Comparison of ENCODE assay signal across 9 cellular contexts in the genomic region with DNA sequence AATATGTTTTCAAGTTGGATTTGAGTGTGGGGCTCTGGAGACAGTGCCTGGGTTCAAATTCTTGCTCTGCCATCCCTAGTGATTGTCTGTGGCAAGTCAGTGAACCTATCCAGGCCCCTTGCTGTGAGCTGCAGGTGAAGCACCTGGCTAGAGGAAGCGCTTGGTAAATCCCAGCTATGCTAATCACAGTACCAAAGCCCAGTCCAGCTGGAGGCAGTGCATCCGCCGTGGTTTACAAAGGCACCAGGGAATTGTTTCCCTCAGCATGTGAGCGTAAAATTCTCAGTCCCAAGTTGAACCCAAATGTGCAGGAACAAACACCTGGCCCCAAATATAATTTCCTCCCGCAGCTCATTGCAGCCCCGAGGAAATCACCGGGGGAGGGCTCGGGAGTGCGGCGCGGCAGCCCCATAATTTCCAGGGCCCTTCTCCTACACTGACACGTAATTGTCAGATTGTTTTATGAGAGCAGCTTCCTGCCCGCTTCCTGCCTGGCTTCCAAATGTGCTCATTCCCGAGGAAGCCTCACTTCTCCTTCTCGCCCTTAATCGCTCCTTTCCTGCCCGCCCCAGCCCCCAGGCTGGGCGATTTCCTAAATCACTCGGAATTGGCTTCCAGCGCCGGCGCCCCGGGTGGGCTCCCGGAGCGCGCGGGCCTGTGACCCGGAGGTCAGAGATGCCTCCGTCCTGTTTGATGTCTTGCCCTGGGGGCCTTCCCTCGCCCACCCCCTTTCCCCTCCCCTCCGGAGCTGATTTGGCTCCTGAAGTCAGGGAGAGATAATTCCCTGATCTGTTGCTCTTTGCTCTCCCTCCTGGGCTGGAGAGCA.
DNase-seq lines count a peak whose midpoint lies in the region; ATAC-seq and TF ChIP-seq lines count a peak whose summit lies in the region.
"Had no signal": no experiment of that assay in that cellular context is flagged by ENCODE, and none has a peak within 500 bp of the region (broad histone marks: within the 10 kb centered on the region; RNA-seq: fewer than 3 reads in every experiment).

No MANE protein-coding gene starts in this region.

- no peak for ATAC-seq in GM21447 (IDR thresholded peaks at IDR 0.05; ENCODE audit: unreplicated experiment)

- H3K4me1 ChIP-seq in esophagus muscularis mucosa: peaks cover 11 to 23% (median 18%) of the 10 kb centered on the region in 4 donors

- peaks cover 48% of the 10 kb centered on the region for H3K27me3 Mint-ChIP-seq in activated naive CD8-positive, alpha-beta T cell treated with anti-CD3 and anti-CD28 coated beads for 36 hours

- peak overlapping the region; percentile 33 for H3K9ac ChIP-seq in neural cell (ENCODE audit: low read length)

- 31% methylated on average over 28 of the region's 31 CpGs for WGBS in esophagus muscularis mucosa

- H3K36me3 ChIP-seq in esophagus muscularis mucosa: no peaks in the 10 kb centered on the region
- H3K36me3 ChIP-seq in neural cell (ENCODE audit: insufficient read depth, low read length): no peaks in the 10 kb centered on the region

- H3F3A ChIP-seq in neural cell (ENCODE audit: insufficient read depth, low read length, poor library complexity, severe bottlenecking): no peaks in the 10 kb centered on the region

- peaks cover 11% of the 10 kb centered on the region for H3K4me1 Mint-ChIP-seq in activated naive CD8-positive, alpha-beta T cell treated with anti-CD3 and anti-CD28 coated beads for 36 hours

- DNase-seq in D341Med (ENCODE audit: low spot score) (peak; percentile 27), NCI-H2171 treated with DMSO at 0.1 percent for 48 hours (lab: John Stamatoyannopoulos, UW) (peak; percentile 31), esophagus muscularis mucosa (ENCODE audit: extremely low spot score) (no peak), posterior vena cava (ENCODE audit: low spot score) (no peak), AML-193 (lab: John Stamatoyannopoulos, UW) (no peak)
- DNase-seq in activated naive CD8-positive, alpha-beta T cell treated with anti-CD3 and anti-CD28 coated beads for 36 hours: no peak
- DNase-seq: stimulated activated CD4-positive, alpha-beta T cell treated with anti-CD3 and anti-CD28 coated beads, Interleukin-2, amount 100 ng/mL, for 48 hours had no signal

- no peaks in the 10 kb centered on the region for H4K20me1 ChIP-seq in neural cell (ENCODE audit: insufficient read depth)

- TF ChIP-seq RAD21 in neural cell (conservative IDR thresholded peaks at IDR 0.05): no peak

- H3K27me3 ChIP-seq in esophagus muscularis mucosa (no peaks in the 10 kb centered on the region), neural cell (ENCODE audit: insufficient read depth, low read depth, low read length) (peaks cover 7% of the 10 kb centered on the region)

- H3K36me3 Mint-ChIP-seq in activated naive CD8-positive, alpha-beta T cell treated with anti-CD3 and anti-CD28 coated beads for 36 hours: no peaks in the 10 kb centered on the region

- H3K79me2 ChIP-seq in neural cell (replicated peaks; ENCODE audit: insufficient read depth, low read length): no peaks in the 10 kb centered on the region

- H3K4me2 ChIP-seq in neural cell (ENCODE audit: low read length): peak overlapping the region; percentile 27

- peak overlapping the region; percentile 30 to 41 (median 33) for H3K4me3 ChIP-seq in esophagus muscularis mucosa
- peak overlapping the region; percentile 59 for H3K4me3 ChIP-seq in neural cell (ENCODE audit: low read length)

- H2AFZ ChIP-seq in neural cell (ENCODE audit: low read depth, low read length): no peak overlapping the region

- TF ChIP-seq CTCF in esophagus muscularis mucosa (IDR thresholded peaks at IDR 0.05): no peak
- TF ChIP-seq CTCF in neural cell (IDR thresholded peaks at IDR 0.05; ENCODE audit: poor library complexity, severe bottlenecking): no peak

- H3K4me3 Mint-ChIP-seq in activated naive CD8-positive, alpha-beta T cell treated with anti-CD3 and anti-CD28 coated beads for 36 hours: no peak overlapping the region

- intact Hi-C loops in esophagus muscularis mucosa (cut with DNase I) (no loop called here), posterior vena cava (cut with DNase I) (no loop called here)

- no peak overlapping the region for H3K27ac ChIP-seq in esophagus muscularis mucosa (replicated peaks in 1 of 4)
- no peak overlapping the region for H3K27ac ChIP-seq in neural cell (ENCODE audit: low read length)

- no peak for TF ChIP-seq POLR2A in esophagus muscularis mucosa (IDR thresholded peaks at IDR 0.05; ENCODE audit: low read depth)

- no peak overlapping the region for H3K27ac Mint-ChIP-seq in activated naive CD8-positive, alpha-beta T cell treated with anti-CD3 and anti-CD28 coated beads for 36 hours

- no peaks in the 10 kb centered on the region for H3K9me2 ChIP-seq in neural cell (ENCODE audit: insufficient read depth, low read length)

- no peaks in the 10 kb centered on the region for H3K9me3 Mint-ChIP-seq in activated naive CD8-positive, alpha-beta T cell treated with anti-CD3 and anti-CD28 coated beads for 36 hours

- TF ChIP-seq EP300 in esophagus muscularis mucosa (IDR thresholded peaks at IDR 0.05) (no peak), neural cell (conservative IDR thresholded peaks at IDR 0.05; ENCODE audit: poor library complexity, severe bottlenecking) (no peak)

- H3K9me3 ChIP-seq in esophagus muscularis mucosa (no peaks in the 10 kb centered on the region), neural cell (ENCODE audit: low read length) (no peaks in the 10 kb centered on the region)

TF ChIP-seq in neural cell, 6 proteins besides CTCF, POLR2A, EP300 and RAD21:
- no peak for TF ChIP-seq TAF1 (IDR thresholded peaks at IDR 0.05; ENCODE audit: low read depth)
- no peak for TF ChIP-seq SMC3 (conservative IDR thresholded peaks at IDR 0.05; ENCODE audit: poor library complexity)
- no peak for TF ChIP-seq EZH2 (IDR thresholded peaks at IDR 0.05; ENCODE audit: borderline replicate concordance, insufficient read depth, low read length, poor library complexity, severe bottlenecking)
- TF ChIP-seq MXI1 (conservative IDR thresholded peaks at IDR 0.05; ENCODE audit: poor library complexity, severe bottlenecking): no peak
- TF ChIP-seq, protein P1, sequence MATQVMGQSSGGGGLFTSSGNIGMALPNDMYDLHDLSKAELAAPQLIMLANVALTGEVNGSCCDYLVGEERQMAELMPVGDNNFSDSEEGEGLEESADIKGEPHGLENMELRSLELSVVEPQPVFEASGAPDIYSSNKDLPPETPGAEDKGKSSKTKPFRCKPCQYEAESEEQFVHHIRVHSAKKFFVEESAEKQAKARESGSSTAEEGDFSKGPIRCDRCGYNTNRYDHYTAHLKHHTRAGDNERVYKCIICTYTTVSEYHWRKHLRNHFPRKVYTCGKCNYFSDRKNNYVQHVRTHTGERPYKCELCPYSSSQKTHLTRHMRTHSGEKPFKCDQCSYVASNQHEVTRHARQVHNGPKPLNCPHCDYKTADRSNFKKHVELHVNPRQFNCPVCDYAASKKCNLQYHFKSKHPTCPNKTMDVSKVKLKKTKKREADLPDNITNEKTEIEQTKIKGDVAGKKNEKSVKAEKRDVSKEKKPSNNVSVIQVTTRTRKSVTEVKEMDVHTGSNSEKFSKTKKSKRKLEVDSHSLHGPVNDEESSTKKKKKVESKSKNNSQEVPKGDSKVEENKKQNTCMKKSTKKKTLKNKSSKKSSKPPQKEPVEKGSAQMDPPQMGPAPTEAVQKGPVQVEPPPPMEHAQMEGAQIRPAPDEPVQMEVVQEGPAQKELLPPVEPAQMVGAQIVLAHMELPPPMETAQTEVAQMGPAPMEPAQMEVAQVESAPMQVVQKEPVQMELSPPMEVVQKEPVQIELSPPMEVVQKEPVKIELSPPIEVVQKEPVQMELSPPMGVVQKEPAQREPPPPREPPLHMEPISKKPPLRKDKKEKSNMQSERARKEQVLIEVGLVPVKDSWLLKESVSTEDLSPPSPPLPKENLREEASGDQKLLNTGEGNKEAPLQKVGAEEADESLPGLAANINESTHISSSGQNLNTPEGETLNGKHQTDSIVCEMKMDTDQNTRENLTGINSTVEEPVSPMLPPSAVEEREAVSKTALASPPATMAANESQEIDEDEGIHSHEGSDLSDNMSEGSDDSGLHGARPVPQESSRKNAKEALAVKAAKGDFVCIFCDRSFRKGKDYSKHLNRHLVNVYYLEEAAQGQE (IDR thresholded peaks at IDR 0.05; ENCODE audit: borderline replicate concordance): no peak
- no peak for TF ChIP-seq POLR2AphosphoS5 (IDR thresholded peaks at IDR 0.05)

Comparison
In these comparisons a context has a peak if more than half of its experiments do, and no peak if none do; other contexts are left out.
1. DNase-seq: peak in D341Med (single experiment) and NCI-H2171 treated with DMSO at 0.1 percent for 48 hours (single experiment); none in esophagus muscularis mucosa (single experiment), posterior vena cava (single experiment), AML-193 (0 of 2) and activated naive CD8-positive, alpha-beta T cell treated with anti-CD3 and anti-CD28 coated beads for 36 hours (single experiment).